ENCODE assay signal across 8 cellular contexts in the genomic region with DNA sequence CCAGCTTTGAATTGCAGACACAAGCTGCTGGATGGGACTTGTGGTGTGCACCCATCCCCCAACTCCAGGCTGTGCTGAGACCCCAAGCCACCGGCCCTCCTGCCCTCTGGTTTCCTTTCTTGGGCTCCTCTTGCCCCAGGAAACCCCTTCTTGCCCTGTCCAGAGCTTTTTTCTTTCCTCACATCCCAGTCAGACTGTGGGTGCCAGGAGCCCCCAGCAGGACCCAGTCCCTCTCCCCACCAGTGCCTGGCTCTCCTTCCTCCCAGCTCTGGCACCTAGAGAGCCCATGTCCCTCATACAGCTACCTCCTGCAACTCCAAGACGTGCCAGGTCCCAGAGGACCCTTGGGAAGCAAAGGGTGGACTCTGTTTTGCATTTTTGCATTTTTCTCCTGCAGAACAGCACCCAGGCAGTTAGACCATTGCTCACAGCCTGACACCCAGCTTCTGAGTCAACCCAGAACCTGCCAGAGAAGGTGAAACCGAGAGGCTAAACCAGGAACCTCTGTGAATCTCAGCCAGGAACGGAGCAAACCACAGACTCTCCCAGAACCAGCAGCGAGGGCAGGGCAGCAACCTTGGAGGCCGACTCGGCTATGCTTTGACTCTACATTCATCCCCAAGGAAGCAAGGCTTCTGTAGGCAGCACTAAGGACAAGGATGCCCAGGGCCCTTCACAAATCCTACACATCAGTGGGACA.
DNase-seq lines count a peak whose midpoint lies in the region; ATAC-seq, FAIRE-seq and TF ChIP-seq lines count a peak whose summit lies in the region.

No MANE protein-coding gene starts in this region.

- H3K36me3 ChIP-seq in astrocyte (ENCODE audit: insufficient read depth, low read length) (no peaks in the 10 kb centered on the region), neural progenitor cell (no peaks in the 10 kb centered on the region)

- H3K27ac ChIP-seq in astrocyte (ENCODE audit: low read depth, low read length) = peak overlapping the region; percentile 16
- H3K27ac ChIP-seq in neural progenitor cell = no peak overlapping the region

- H2AFZ ChIP-seq in astrocyte (ENCODE audit: low read depth, low read length) (no peak overlapping the region), neural progenitor cell (replicated peaks) (no peak overlapping the region)

- no peaks in the 10 kb centered on the region for H4K20me1 ChIP-seq in astrocyte (ENCODE audit: insufficient read depth, low read length)
- H4K20me1 ChIP-seq in neural progenitor cell (ENCODE audit: low read depth) = no peaks in the 10 kb centered on the region

- H3K79me2 ChIP-seq in astrocyte (ENCODE audit: insufficient read depth, low read length) (no peaks in the 10 kb centered on the region), neural progenitor cell (ENCODE audit: low read depth) (no peaks in the 10 kb centered on the region)

- H3K4me3 Mint-ChIP-seq in astrocyte (ENCODE audit: unreplicated experiment) = no peak overlapping the region
- H3K4me3 Mint-ChIP-seq in neural progenitor cell = no peak overlapping the region

- TF ChIP-seq CTCF in astrocyte (IDR thresholded peaks at IDR 0.05; ENCODE audit: insufficient read depth, low read depth, low read length) = no peak
- TF ChIP-seq CTCF in neural progenitor cell (IDR thresholded peaks at IDR 0.05) = no peak

- no peak overlapping the region for H3K4me3 ChIP-seq in astrocyte (ENCODE audit: insufficient read depth, low read depth, low read length)
- H3K4me3 ChIP-seq in neural progenitor cell = no peak overlapping the region

- H3K27ac Mint-ChIP-seq in astrocyte (ENCODE audit: unreplicated experiment) (peak overlapping the region; percentile 35), neural progenitor cell (no peak overlapping the region)

- H3K4me2 ChIP-seq in astrocyte (ENCODE audit: low read length) (peak overlapping the region; percentile 51), neural progenitor cell (no peak overlapping the region)

- H3K27me3 ChIP-seq in astrocyte (ENCODE audit: insufficient read depth, low read length) (no peaks in the 10 kb centered on the region), neural progenitor cell (no peaks in the 10 kb centered on the region)

- H3K4me1 Mint-ChIP-seq in astrocyte (ENCODE audit: low read depth, unreplicated experiment) (peaks cover 47% of the 10 kb centered on the region), neural progenitor cell (peaks cover 13% of the 10 kb centered on the region)

- H3K27me3 Mint-ChIP-seq in astrocyte (ENCODE audit: low read depth, unreplicated experiment) = no peaks in the 10 kb centered on the region
- peaks cover 2% of the 10 kb centered on the region for H3K27me3 Mint-ChIP-seq in neural progenitor cell (ENCODE audit: insufficient read depth, low read depth)

- no peaks in the 10 kb centered on the region for H3K9me3 Mint-ChIP-seq in astrocyte (ENCODE audit: unreplicated experiment)
- H3K9me3 Mint-ChIP-seq in neural progenitor cell = peaks cover 4% of the 10 kb centered on the region

- no peaks in the 10 kb centered on the region for H3F3A ChIP-seq in neural progenitor cell (ENCODE audit: low read depth)

- H3K36me3 Mint-ChIP-seq in astrocyte (ENCODE audit: low read depth, unreplicated experiment) (no peaks in the 10 kb centered on the region), neural progenitor cell (no peaks in the 10 kb centered on the region)

- no peak for FAIRE-seq in astrocyte (lab: Jason Lieb, UNC)

- H3K9me3 ChIP-seq in astrocyte (ENCODE audit: insufficient read depth, low read depth, low read length) = no peaks in the 10 kb centered on the region
- H3K9me3 ChIP-seq in neural progenitor cell (ENCODE audit: low read depth) = no peaks in the 10 kb centered on the region

- H3K4me1 ChIP-seq in astrocyte (ENCODE audit: insufficient read depth, low read length) = peaks cover 37% of the 10 kb centered on the region
- H3K4me1 ChIP-seq in neural progenitor cell = no peaks in the 10 kb centered on the region

- peak; percentile 83 for ATAC-seq in HG03066 (IDR thresholded peaks at IDR 0.05; ENCODE audit: low read depth, unreplicated experiment)

- H3K9ac ChIP-seq in astrocyte (ENCODE audit: low read length) (peak overlapping the region; percentile 2), neural progenitor cell (no peak overlapping the region)

- DNase-seq in activated T-cell treated with anti-CD3 and anti-CD28 coated beads for 24 hours (ENCODE audit: low read depth) = peak; percentile 26
- no peak for DNase-seq in activated T-cell treated with anti-CD3 and anti-CD28 coated beads for 4 hours
- peak; percentile 80 for DNase-seq in astrocyte (ENCODE audit: low read depth)
- DNase-seq in stimulated activated CD8-positive, alpha-beta memory T cell treated with anti-CD3 and anti-CD28 coated beads, Interleukin-7, amount 100 ng/mL, for 24 hours (ENCODE audit: low read depth) = peak; percentile 22
- DNase-seq in NCI-H187 treated with DMSO at 0.1 percent for 48 hours (lab: John Stamatoyannopoulos, UW) = no peak
- no peak for DNase-seq in neural progenitor cell (ENCODE audit: low spot score)
- DNase-seq in SW 1271 (lab: John Stamatoyannopoulos, UW) = no peak

Comparison
In these comparisons a context has a peak if more than half of its experiments do, and no peak if none do; other contexts are left out.
1. DNase-seq: peak in activated T-cell treated with anti-CD3 and anti-CD28 coated beads for 24 hours (single experiment), astrocyte (single experiment) and stimulated activated CD8-positive, alpha-beta memory T cell treated with anti-CD3 and anti-CD28 coated beads, Interleukin-7, amount 100 ng/mL, for 24 hours (single experiment); none in activated T-cell treated with anti-CD3 and anti-CD28 coated beads for 4 hours (single experiment), NCI-H187 treated with DMSO at 0.1 percent for 48 hours (single experiment), neural progenitor cell (single experiment) and SW 1271 (0 of 2).